ENCODE assay signal across 8 cellular contexts in the genomic region with DNA sequence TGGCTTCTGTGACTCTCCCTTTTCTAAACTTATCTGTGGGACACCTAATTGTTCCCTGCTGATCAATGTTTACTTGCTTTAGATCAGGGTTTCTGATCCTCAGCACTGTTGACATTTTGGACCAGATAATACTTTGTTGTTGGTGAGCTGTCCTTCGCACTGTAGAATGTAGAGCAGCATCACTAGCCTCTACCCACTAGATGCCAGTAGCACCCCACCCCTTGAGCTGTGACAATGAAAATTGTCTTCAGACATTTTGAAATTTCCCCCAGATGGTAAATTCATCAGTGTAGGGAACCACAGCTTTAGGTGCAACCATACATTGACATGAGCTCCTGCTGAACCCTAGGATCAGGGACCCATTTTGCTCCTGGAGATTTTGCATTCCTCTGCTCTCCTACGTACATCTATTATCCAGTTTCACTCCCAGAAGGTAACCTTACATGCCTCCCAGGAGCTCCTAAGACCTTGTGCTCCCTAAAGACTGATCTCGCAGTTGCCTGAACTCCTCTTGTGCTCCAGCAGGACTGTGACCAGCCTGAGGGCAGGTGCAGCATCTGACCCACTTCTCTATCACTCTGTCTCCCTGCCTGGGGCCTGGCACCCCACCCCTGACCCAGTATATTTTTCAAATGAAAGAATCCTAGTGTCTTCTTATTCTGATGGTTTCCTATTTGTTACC.
DNase-seq lines count a peak whose midpoint lies in the region; ATAC-seq and TF ChIP-seq lines count a peak whose summit lies in the region.

No MANE protein-coding gene starts in this region.

- H3K9me3 ChIP-seq in testis, result no peaks in the 10 kb centered on the region

- 78 to 86% methylated on average over 3 of the region's 3 CpGs for WGBS in testis, 2 donors

- H3K4me3 ChIP-seq in testis, result no peak overlapping the region

- no peak for TF ChIP-seq POLR2A in testis (IDR thresholded peaks at IDR 0.05)

- H3K27me3 ChIP-seq in testis, result no peaks in the 10 kb centered on the region

- no peak overlapping the region for H3K27ac ChIP-seq in testis

- peaks cover 39% of the 10 kb centered on the region for H3K27me3 Mint-ChIP-seq in central memory CD8-positive, alpha-beta T cell

- no peak for TF ChIP-seq CTCF in testis (IDR thresholded peaks at IDR 0.05)

- ATAC-seq in central memory CD8-positive, alpha-beta T cell (replicated peaks; ENCODE audit: extremely low read depth, poor library complexity, severe bottlenecking), result peak; percentile 56
- ATAC-seq in left colon, result no peak

- no peaks in the 10 kb centered on the region for H3K4me1 ChIP-seq in testis

- no peak overlapping the region for H3K4me3 Mint-ChIP-seq in central memory CD8-positive, alpha-beta T cell

- peaks cover 7% of the 10 kb centered on the region for H3K4me1 Mint-ChIP-seq in central memory CD8-positive, alpha-beta T cell

- DNase-seq in activated effector memory CD4-positive, alpha-beta T cell treated with Interleukin-2 at 50 U/mL for 16 hours, result peak; percentile 29
- no peak for DNase-seq in activated effector memory CD4-positive, alpha-beta T cell treated with anti-CD3 and anti-CD28 coated beads, Interleukin-2, amount 50 U/mL, for 16 hours
- DNase-seq in OCI-M1 (lab: John Stamatoyannopoulos, UW) (peak; percentile 40), testis (no peak), left colon (no peak), NCI-H146 treated with DMSO at 0.1 percent for 48 hours (lab: John Stamatoyannopoulos, UW; ENCODE audit: unreplicated experiment) (no peak)
- DNase-seq in central memory CD8-positive, alpha-beta T cell (ENCODE audit: low spot score in 2 of 2), result no peak
- DNase-seq in stimulated activated CD8-positive, alpha-beta memory T cell treated with anti-CD3 and anti-CD28 coated beads, Interleukin-4, amount 100 ng/mL, for 4 hours (ENCODE audit: low read depth in 2 of 2, low spot score in 1 of 2), result peak; percentile 4 to 18

- intact Hi-C loops in testis (cut with DNase I; ENCODE audit: low total_unique reads), result no loop called here
- intact Hi-C loops in left colon (cut with DNase I, micrococcal nuclease), result no loop called here

- no peaks in the 10 kb centered on the region for H3K9me3 Mint-ChIP-seq in central memory CD8-positive, alpha-beta T cell

- H3K27ac Mint-ChIP-seq in central memory CD8-positive, alpha-beta T cell (ENCODE audit: low read depth), result no peak overlapping the region

- no peaks in the 10 kb centered on the region for H3K36me3 Mint-ChIP-seq in central memory CD8-positive, alpha-beta T cell (ENCODE audit: insufficient read depth)

- no peaks in the 10 kb centered on the region for H3K36me3 ChIP-seq in testis (ENCODE audit: low read depth, missing control alignments)

Comparison
In these comparisons a context has a peak if more than half of its experiments do, and no peak if none do; other contexts are left out.
1. DNase-seq: peak in activated effector memory CD4-positive, alpha-beta T cell treated with Interleukin-2 at 50 U/mL for 16 hours (single experiment), OCI-M1 (single experiment) and stimulated activated CD8-positive, alpha-beta memory T cell treated with anti-CD3 and anti-CD28 coated beads, Interleukin-4, amount 100 ng/mL, for 4 hours (2 of 2); none in activated effector memory CD4-positive, alpha-beta T cell treated with anti-CD3 and anti-CD28 coated beads, Interleukin-2, amount 50 U/mL, for 16 hours (single experiment), central memory CD8-positive, alpha-beta T cell (0 of 2), testis (single experiment), left colon (0 of 2) and NCI-H146 treated with DMSO at 0.1 percent for 48 hours (single experiment).